14 cellular contexts compared by ENCODE assay signal in genomic region chr22:21933899-21934298, GRCh38.
DNase-seq lines count a peak whose midpoint lies in the region; ATAC-seq and TF ChIP-seq lines count a peak whose summit lies in the region.
"Had no signal": no experiment of that assay in that cellular context is flagged by ENCODE, and none has a peak within 500 bp of the region (broad histone marks: within the 10 kb centered on the region; RNA-seq: fewer than 3 reads in every experiment).

No MANE protein-coding gene starts in this region.

- H3K4me3 ChIP-seq in neutrophil (ENCODE audit: low read depth in 1 of 2, low read length in 1 of 2) = no peak overlapping the region

- peaks cover 37% of the 10 kb centered on the region for H3K4me1 Mint-ChIP-seq in dendritic cell treated with granulocyte-macrophage colony-stimulating factor and Interleukin-4, amounts not matched to agents 40 ng/mL and 50 ng/mL, for 4 days (ENCODE audit: low read depth)

- intact Hi-C loops in dendritic cell treated with granulocyte-macrophage colony-stimulating factor and Interleukin-4, amounts not matched to agents 40 ng/mL and 50 ng/mL, for 4 days (cut with micrococcal nuclease) = no loop called here

- ATAC-seq in HG02840 (IDR thresholded peaks at IDR 0.05; ENCODE audit: low FRiP score, unreplicated experiment) (no peak), HG02763 (IDR thresholded peaks at IDR 0.05; ENCODE audit: unreplicated experiment) (no peak), HG03280 (IDR thresholded peaks at IDR 0.05; ENCODE audit: unreplicated experiment) (no peak)

- peaks cover 88% of the 10 kb centered on the region for H3K36me3 ChIP-seq in neutrophil

- peak overlapping the region; percentile 7 for H3K27ac ChIP-seq in neutrophil
- peak overlapping the region; percentile 73 for H3K27ac ChIP-seq in substantia nigra (ENCODE audit: low read depth, low read length, poor library complexity, severe bottlenecking)

- no peaks in the 10 kb centered on the region for H3K9me3 Mint-ChIP-seq in dendritic cell treated with granulocyte-macrophage colony-stimulating factor and Interleukin-4, amounts not matched to agents 40 ng/mL and 50 ng/mL, for 4 days
- H3K9me3 Mint-ChIP-seq: CD4-positive, alpha-beta T cell; IgD-negative memory B cell had no signal

- H3K4me3 Mint-ChIP-seq in dendritic cell treated with granulocyte-macrophage colony-stimulating factor and Interleukin-4, amounts not matched to agents 40 ng/mL and 50 ng/mL, for 4 days = no peak overlapping the region
- H3K4me3 Mint-ChIP-seq: CD4-positive, alpha-beta T cell had no signal

- H3K9me3 ChIP-seq in neutrophil = no peaks in the 10 kb centered on the region

- no peaks in the 10 kb centered on the region for H3K27me3 Mint-ChIP-seq in dendritic cell treated with granulocyte-macrophage colony-stimulating factor and Interleukin-4, amounts not matched to agents 40 ng/mL and 50 ng/mL, for 4 days
- H3K27me3 Mint-ChIP-seq: CD4-positive, alpha-beta T cell; IgD-negative memory B cell had no signal

- no peak for TF ChIP-seq CTCF in neutrophil (IDR thresholded peaks at IDR 0.05)

- H3K27ac Mint-ChIP-seq in dendritic cell treated with granulocyte-macrophage colony-stimulating factor and Interleukin-4, amounts not matched to agents 40 ng/mL and 50 ng/mL, for 4 days = peak overlapping the region; percentile 100
- H3K27ac Mint-ChIP-seq: CD4-positive, alpha-beta T cell; IgD-negative memory B cell had no signal

- peaks cover 41% of the 10 kb centered on the region in 2 experiments for H3K4me1 ChIP-seq in neutrophil (ENCODE audit: control insufficient read depth in 1 of 2, insufficient read depth in 1 of 2, low read depth in 1 of 2, low read length in 1 of 2)

- no peaks in the 10 kb centered on the region for H3K27me3 ChIP-seq in neutrophil

- DNase-seq in amygdala (lab: John Stamatoyannopoulos, UW) (peak in 44 of 56 donors; percentile 18 to 83 (median 62)), substantia nigra (lab: John Stamatoyannopoulos, UW) (peak in 44 of 49 donors; percentile 21 to 81 (median 60))
- DNase-seq: AML-193; CD4-positive, alpha-beta T cell; DMS53; NCI-H1105; NCI-H1694; NCI-H524 had no signal

- H3K36me3 Mint-ChIP-seq in dendritic cell treated with granulocyte-macrophage colony-stimulating factor and Interleukin-4, amounts not matched to agents 40 ng/mL and 50 ng/mL, for 4 days (ENCODE audit: low read depth) = peaks cover 93% of the 10 kb centered on the region
